In genomic region chr15:89910891-89911626, GRCh38 we compare ENCODE assay signal across 1 cellular context.
TF ChIP-seq lines count a peak whose summit lies in the region.

No MANE protein-coding gene starts in this region.

TF ChIP-seq in HCT116, 20 proteins besides CTCF, POLR2A, EP300 and RAD21:
- TF ChIP-seq REST (IDR thresholded peaks at IDR 0.05; ENCODE audit: low read depth) (no peak), POLR2AphosphoS5 (IDR thresholded peaks at IDR 0.05; ENCODE audit: low read depth, low read length) (no peak), EGR1 (IDR thresholded peaks at IDR 0.05; ENCODE audit: low read depth) (no peak), FOSL1 (IDR thresholded peaks at IDR 0.05; ENCODE audit: low read depth) (no peak), EZH2 (IDR thresholded peaks at IDR 0.05) (no peak), ZBTB33 (IDR thresholded peaks at IDR 0.05; ENCODE audit: extremely low read depth, insufficient replicate concordance, low read length) (no peak), ZNF274 (IDR thresholded peaks at IDR 0.05; ENCODE audit: low read depth, low read length) (no peak), SRF (IDR thresholded peaks at IDR 0.05; ENCODE audit: low read depth) (no peak), CBX3 (IDR thresholded peaks at IDR 0.05; ENCODE audit: low read depth) (no peak), ZFX (IDR thresholded peaks at IDR 0.05) (no peak), TCF7L2 (IDR thresholded peaks at IDR 0.05; ENCODE audit: borderline replicate concordance, extremely low read depth, insufficient read depth, insufficient read length) (no peak), CEBPB (IDR thresholded peaks at IDR 0.05; ENCODE audit: low read depth) (no peak), ATF3 (IDR thresholded peaks at IDR 0.05) (no peak), SP1 (IDR thresholded peaks at IDR 0.05; ENCODE audit: low read depth) (no peak), YY1 (IDR thresholded peaks at IDR 0.05; ENCODE audit: extremely low read depth, insufficient replicate concordance, low read depth, low read length) (no peak), ELF1 (IDR thresholded peaks at IDR 0.05; ENCODE audit: borderline replicate concordance, low read depth) (no peak), MAX (IDR thresholded peaks at IDR 0.05) (no peak), JUND (IDR thresholded peaks at IDR 0.05) (no peak), EZH2phosphoT487 (IDR thresholded peaks at IDR 0.05; ENCODE audit: borderline replicate concordance) (no peak)
TF ChIP-seq in HCT116: peak in this region for 0.
